Comparison of ENCODE assay signal across 1 cellular context in the genomic region with DNA sequence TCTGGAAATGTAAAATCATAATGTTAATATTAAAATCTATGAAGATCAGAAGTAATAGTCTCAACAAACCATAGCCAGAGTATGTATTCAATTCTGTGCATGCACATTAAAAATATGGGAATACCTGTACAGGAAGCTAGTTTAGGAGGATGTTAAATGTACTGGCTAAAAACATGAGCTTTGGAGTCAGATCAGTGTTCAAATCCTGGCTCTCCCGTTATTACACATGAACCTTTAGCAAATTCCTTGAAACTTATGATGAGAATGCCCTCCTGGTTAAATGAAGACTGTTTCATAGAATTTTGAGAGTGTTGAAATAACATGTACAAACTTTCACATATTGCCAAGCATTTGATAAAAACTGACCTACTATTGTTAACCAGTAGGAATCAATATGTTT.
TF ChIP-seq lines count a peak whose summit lies in the region.

No MANE protein-coding gene starts in this region.

TF ChIP-seq in HepG2, 621 proteins besides CTCF, POLR2A, EP300 and RAD21 (continued from another document):
- no peak for TF ChIP-seq KAT7 (CRISPR knock-in tag; IDR thresholded peaks at IDR 0.05; ENCODE audit: borderline replicate concordance)
- TF ChIP-seq, protein P1, sequence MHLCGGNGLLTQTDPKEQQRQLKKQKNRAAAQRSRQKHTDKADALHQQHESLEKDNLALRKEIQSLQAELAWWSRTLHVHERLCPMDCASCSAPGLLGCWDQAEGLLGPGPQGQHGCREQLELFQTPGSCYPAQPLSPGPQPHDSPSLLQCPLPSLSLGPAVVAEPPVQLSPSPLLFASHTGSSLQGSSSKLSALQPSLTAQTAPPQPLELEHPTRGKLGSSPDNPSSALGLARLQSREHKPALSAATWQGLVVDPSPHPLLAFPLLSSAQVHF (CRISPR knock-in tag; IDR thresholded peaks at IDR 0.05), result no peak
